ENCODE assay signal across 10 cellular contexts in the genomic region with DNA sequence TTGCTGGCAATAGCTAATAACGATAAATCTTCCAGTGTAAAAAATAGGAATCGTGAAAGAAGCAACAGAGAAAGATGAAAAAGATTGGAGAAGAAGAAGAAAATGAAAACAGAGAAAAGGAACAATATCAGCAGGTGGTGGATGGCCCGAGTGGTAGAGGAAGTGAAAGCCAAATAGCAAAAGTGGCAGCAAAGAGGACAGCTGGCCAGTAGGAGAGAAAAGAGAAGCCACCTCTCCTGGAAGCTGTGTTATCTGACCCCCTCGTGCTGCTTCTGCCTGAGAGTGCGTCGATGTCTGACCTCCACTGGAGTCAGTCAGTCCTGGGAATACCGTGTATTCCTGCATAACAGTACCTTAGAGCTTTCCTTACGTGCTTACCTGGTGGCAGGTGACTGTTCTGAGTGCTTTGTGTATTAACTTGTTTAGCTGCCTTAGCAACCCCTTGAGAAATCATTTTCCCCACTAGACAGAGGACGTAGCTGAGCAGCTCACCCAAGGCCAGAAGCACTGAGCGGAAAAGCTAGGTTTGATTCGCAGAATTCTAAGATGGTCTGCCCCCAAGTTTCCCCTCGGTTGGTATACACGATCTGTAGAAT.
DNase-seq lines count a peak whose midpoint lies in the region; ATAC-seq and TF ChIP-seq lines count a peak whose summit lies in the region.
"Had no signal": no experiment of that assay in that cellular context is flagged by ENCODE, and none has a peak within 500 bp of the region (broad histone marks: within the 10 kb centered on the region; RNA-seq: fewer than 3 reads in every experiment).

No MANE protein-coding gene starts in this region.

- intact Hi-C loops in Caco-2 (cut with micrococcal nuclease; ENCODE audit: unreplicated experiment): no loop called here

- H3K27ac ChIP-seq in neural cell (ENCODE audit: low read length): peak overlapping the region; percentile 63

- H3K79me2 ChIP-seq in neural cell (replicated peaks; ENCODE audit: insufficient read depth, low read length): peaks cover 15% of the 10 kb centered on the region

- H3K27me3 Mint-ChIP-seq in Caco-2 (ENCODE audit: insufficient read depth, unreplicated experiment): no peaks in the 10 kb centered on the region

- no peak overlapping the region for H3K9ac ChIP-seq in neural cell (ENCODE audit: low read length)

- H3K4me3 ChIP-seq in neural cell (ENCODE audit: low read length): no peak overlapping the region
- no peak overlapping the region for H3K4me3 ChIP-seq in Caco-2 (ENCODE audit: low read depth, low read length)

- no peak overlapping the region for H3K4me2 ChIP-seq in neural cell (ENCODE audit: low read length)

- H3K36me3 ChIP-seq in neural cell (ENCODE audit: insufficient read depth, low read length) (no peaks in the 10 kb centered on the region), Caco-2 (ENCODE audit: control insufficient read depth, insufficient read depth, low read length) (no peaks in the 10 kb centered on the region)

- TF ChIP-seq RAD21 in neural cell (conservative IDR thresholded peaks at IDR 0.05): no peak

- H2AFZ ChIP-seq in neural cell (ENCODE audit: low read depth, low read length): no peak overlapping the region

- POLR2A ChIA-PET in Caco-2 (lab: Charles Lee): no interaction called here

- H3K36me3 Mint-ChIP-seq in Caco-2 (ENCODE audit: insufficient read depth, unreplicated experiment): no peaks in the 10 kb centered on the region

- no peak overlapping the region for H3K4me3 Mint-ChIP-seq in Caco-2 (ENCODE audit: unreplicated experiment)

- H3K4me1 ChIP-seq in Caco-2: 0 out of 2 replicates have a peak, but pooled peaks cover 8% of the 10 kb centered on the region

- no peaks in the 10 kb centered on the region for H3K9me2 ChIP-seq in neural cell (ENCODE audit: insufficient read depth, low read length)

- peaks cover 3% of the 10 kb centered on the region for H4K20me1 ChIP-seq in neural cell (ENCODE audit: insufficient read depth)

- no peaks in the 10 kb centered on the region for H3K27me3 ChIP-seq in neural cell (ENCODE audit: insufficient read depth, low read depth, low read length)
- H3K27me3 ChIP-seq in Caco-2 (replicated peaks; ENCODE audit: control insufficient read depth, insufficient read depth, low read length): no peaks in the 10 kb centered on the region

- CTCF ChIA-PET in Caco-2 (lab: Charles Lee): interaction anchor here (0.6 to 1.1 kb wide), 2 partner anchors 93 to 361 kb away, joined by 3 read pairs; no protein-coding TSS in a partner anchor

- H3F3A ChIP-seq in neural cell (ENCODE audit: insufficient read depth, low read length, poor library complexity, severe bottlenecking): no peaks in the 10 kb centered on the region

- TF ChIP-seq EP300 in neural cell (conservative IDR thresholded peaks at IDR 0.05; ENCODE audit: poor library complexity, severe bottlenecking): no peak

- H3K9me3 ChIP-seq in neural cell (ENCODE audit: low read length) (no peaks in the 10 kb centered on the region), Caco-2 (no peaks in the 10 kb centered on the region)

- no peak overlapping the region for H3K27ac Mint-ChIP-seq in Caco-2 (ENCODE audit: unreplicated experiment)

- no peaks in the 10 kb centered on the region for H3K9me3 Mint-ChIP-seq in Caco-2 (ENCODE audit: unreplicated experiment)

- TF ChIP-seq CTCF in neural cell (IDR thresholded peaks at IDR 0.05; ENCODE audit: poor library complexity, severe bottlenecking) (no peak), Caco-2 (IDR thresholded peaks at IDR 0.05; ENCODE audit: insufficient read depth in 1 of 2, low read depth in 1 of 2, low read length in 1 of 2, severe bottlenecking in 1 of 2, unreplicated experiment in 1 of 2) (no peak)

- DNase-seq in NCI-H146 (lab: John Stamatoyannopoulos, UW) (peak; percentile 53), SKM-1 (lab: John Stamatoyannopoulos, UW; ENCODE audit: unreplicated experiment) (peak; percentile 31), Caco-2 (no peak), LoVo (ENCODE audit: low spot score) (no peak)
- DNase-seq in stimulated activated CD4-positive, alpha-beta T cell treated with anti-CD3 and anti-CD28 coated beads, Interleukin-2, amount 100 ng/mL, for 24 hours: no peak
- DNase-seq: activated CD8-positive, alpha-beta memory T cell treated with anti-CD3 and anti-CD28 coated beads, Interleukin-2, amount 50 U/mL, for 4 hours; T-helper 2 cell had no signal

- no TSS peak for BruUV-seq in Caco-2 (replicated peaks; lab: Mats Ljungman, UMichigan)

- ATAC-seq in GM21786 (IDR thresholded peaks at IDR 0.05; ENCODE audit: unreplicated experiment) (peak; percentile 56), HG03521 (IDR thresholded peaks at IDR 0.05; ENCODE audit: unreplicated experiment) (no peak)

- H3K4me1 Mint-ChIP-seq in Caco-2 (ENCODE audit: low read depth, unreplicated experiment): no peaks in the 10 kb centered on the region

TF ChIP-seq in neural cell, 6 proteins besides CTCF, POLR2A, EP300 and RAD21:
- TF ChIP-seq, protein P1, sequence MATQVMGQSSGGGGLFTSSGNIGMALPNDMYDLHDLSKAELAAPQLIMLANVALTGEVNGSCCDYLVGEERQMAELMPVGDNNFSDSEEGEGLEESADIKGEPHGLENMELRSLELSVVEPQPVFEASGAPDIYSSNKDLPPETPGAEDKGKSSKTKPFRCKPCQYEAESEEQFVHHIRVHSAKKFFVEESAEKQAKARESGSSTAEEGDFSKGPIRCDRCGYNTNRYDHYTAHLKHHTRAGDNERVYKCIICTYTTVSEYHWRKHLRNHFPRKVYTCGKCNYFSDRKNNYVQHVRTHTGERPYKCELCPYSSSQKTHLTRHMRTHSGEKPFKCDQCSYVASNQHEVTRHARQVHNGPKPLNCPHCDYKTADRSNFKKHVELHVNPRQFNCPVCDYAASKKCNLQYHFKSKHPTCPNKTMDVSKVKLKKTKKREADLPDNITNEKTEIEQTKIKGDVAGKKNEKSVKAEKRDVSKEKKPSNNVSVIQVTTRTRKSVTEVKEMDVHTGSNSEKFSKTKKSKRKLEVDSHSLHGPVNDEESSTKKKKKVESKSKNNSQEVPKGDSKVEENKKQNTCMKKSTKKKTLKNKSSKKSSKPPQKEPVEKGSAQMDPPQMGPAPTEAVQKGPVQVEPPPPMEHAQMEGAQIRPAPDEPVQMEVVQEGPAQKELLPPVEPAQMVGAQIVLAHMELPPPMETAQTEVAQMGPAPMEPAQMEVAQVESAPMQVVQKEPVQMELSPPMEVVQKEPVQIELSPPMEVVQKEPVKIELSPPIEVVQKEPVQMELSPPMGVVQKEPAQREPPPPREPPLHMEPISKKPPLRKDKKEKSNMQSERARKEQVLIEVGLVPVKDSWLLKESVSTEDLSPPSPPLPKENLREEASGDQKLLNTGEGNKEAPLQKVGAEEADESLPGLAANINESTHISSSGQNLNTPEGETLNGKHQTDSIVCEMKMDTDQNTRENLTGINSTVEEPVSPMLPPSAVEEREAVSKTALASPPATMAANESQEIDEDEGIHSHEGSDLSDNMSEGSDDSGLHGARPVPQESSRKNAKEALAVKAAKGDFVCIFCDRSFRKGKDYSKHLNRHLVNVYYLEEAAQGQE (IDR thresholded peaks at IDR 0.05; ENCODE audit: borderline replicate concordance): no peak
- TF ChIP-seq TAF1 (IDR thresholded peaks at IDR 0.05; ENCODE audit: low read depth) (no peak), POLR2AphosphoS5 (IDR thresholded peaks at IDR 0.05) (no peak), SMC3 (conservative IDR thresholded peaks at IDR 0.05; ENCODE audit: poor library complexity) (no peak), EZH2 (IDR thresholded peaks at IDR 0.05; ENCODE audit: borderline replicate concordance, insufficient read depth, low read length, poor library complexity, severe bottlenecking) (no peak), MXI1 (conservative IDR thresholded peaks at IDR 0.05; ENCODE audit: poor library complexity, severe bottlenecking) (no peak)

Comparison
In these comparisons a context has a peak if more than half of its experiments do, and no peak if none do; other contexts are left out.
1. DNase-seq: peak in NCI-H146 (single experiment) and SKM-1 (single experiment); none in Caco-2 (0 of 2), stimulated activated CD4-positive, alpha-beta T cell treated with anti-CD3 and anti-CD28 coated beads, Interleukin-2, amount 100 ng/mL, for 24 hours (0 of 2) and LoVo (single experiment).